Comparison of ENCODE assay signal across 8 cellular contexts in genomic region chr1:50970508-50970885, GRCh38. TPM values are rescaled to one million over a fixed set of nuclear protein-coding genes. Genes with fewer than 3 reads are reported as not detected.
DNase-seq lines count a peak whose midpoint lies in the region; ATAC-seq, FAIRE-seq and TF ChIP-seq lines count a peak whose summit lies in the region.

No MANE protein-coding gene starts in this region.

- peak overlapping the region; percentile 73; the same call in 1 of the 2 replicates for H2AFZ ChIP-seq in K562 (ENCODE audit: low read depth, low read length)

- peak overlapping the region; percentile 92 for H3K4me3 ChIP-seq in A673 (ENCODE audit: low read depth, low read length, poor library complexity, severe bottlenecking)
- H3K4me3 ChIP-seq in HFF-Myc (replicated peaks; ENCODE audit: low read depth, low read length) = peak overlapping the region; percentile 67
- peak overlapping the region; percentile 78 for H3K4me3 ChIP-seq in K562
- H3K4me3 ChIP-seq in mucosa of stomach (ENCODE audit: low read length) = peak overlapping the region; percentile 93

- no peak for TF ChIP-seq RAD21 in K562 (CRISPR knock-in tag; conservative IDR thresholded peaks at IDR 0.05 in 1 of 2, IDR thresholded peaks at IDR 0.05 in 1 of 2)

- no peak for TF ChIP-seq POLR2A in K562 (conservative IDR thresholded peaks at IDR 0.05)

- 1% methylated on average over 6 of the region's 6 CpGs for WGBS in K562 (ENCODE audit: insufficient coverage, low coverage, missing lambda C conversion rate)

- peaks cover 19% of the 10 kb centered on the region for H3K36me3 ChIP-seq in A673 (ENCODE audit: insufficient read depth, low read length, poor library complexity, severe bottlenecking)
- peaks cover 17% of the 10 kb centered on the region; the same call in 1 of the 3 replicates for H3K36me3 ChIP-seq in K562 (ENCODE audit: control insufficient read depth, insufficient read depth, low read length)
- no peaks in the 10 kb centered on the region for H3K36me3 ChIP-seq in mucosa of stomach (ENCODE audit: control insufficient read depth, insufficient read depth, low read length)

- no peaks in the 10 kb centered on the region for H3K27me3 ChIP-seq in A673 (replicated peaks; ENCODE audit: insufficient read depth, low read depth, low read length, poor library complexity)
- H3K27me3 ChIP-seq in K562 (ENCODE audit: control insufficient read depth in 2 of 2, insufficient read depth in 2 of 2, low read length in 2 of 2) = no peaks in the 10 kb centered on the region
- H3K27me3 ChIP-seq in mucosa of stomach (ENCODE audit: control insufficient read depth, insufficient read depth, low read length) = no peaks in the 10 kb centered on the region

- H3K9me3 ChIP-seq in A673 (ENCODE audit: low read depth, low read length, poor library complexity, severe bottlenecking) (no peaks in the 10 kb centered on the region), K562 (replicated peaks; ENCODE audit: control insufficient read depth, insufficient read depth, low read depth, low read length) (no peaks in the 10 kb centered on the region), mucosa of stomach (ENCODE audit: control insufficient read depth, low read length) (no peaks in the 10 kb centered on the region)

- H3K9me1 ChIP-seq in K562 (ENCODE audit: control insufficient read depth, insufficient read depth, low read length) = no peaks in the 10 kb centered on the region

- peaks cover 82% of the 10 kb centered on the region for H3K79me2 ChIP-seq in K562 (ENCODE audit: control insufficient read depth, insufficient read depth, low read length)

- no peak for ATAC-seq in K562
- no peak for ATAC-seq in GM21717 (IDR thresholded peaks at IDR 0.05; ENCODE audit: unreplicated experiment)

- BruUV-seq in A673 (replicated peaks; lab: Mats Ljungman, UMichigan) (TSS peak; percentile 65), K562 (replicated peaks; lab: Mats Ljungman, UMichigan) (TSS peak; percentile 40)

- intact Hi-C loops in A673 (cut with micrococcal nuclease; ENCODE audit: unreplicated experiment) (no loop called here), K562 (cut with micrococcal nuclease) (loop anchor here (5.0 to 10.0 kb wide), 3 partner anchors 547 to 907 kb away; partner anchors contain the start of genes EPS15 and NRDC)

- 0 out of 2 replicates have a peak, but pooled peaks cover 3% of the 10 kb centered on the region for H4K20me1 ChIP-seq in K562 (replicated peaks; ENCODE audit: control insufficient read depth, insufficient read depth, low read length)

- peak overlapping the region; percentile 98 for H3K4me2 ChIP-seq in K562 (ENCODE audit: insufficient read depth, low read length)

- POLR2A ChIA-PET in A673 (lab: Charles Lee; ENCODE audit: low non-redundant PET) = interaction anchor here (0.6 to 0.9 kb wide), 2 partner anchors 10 to 650 kb away, joined by 4 to 5 read pairs; partner anchors contain the start of gene FAF1
- POLR2A ChIA-PET in K562 (lab: Yijun Ruan, JAX) = interaction anchor here (0.8 to 4.3 kb wide), 11 partner anchors 7 to 74 kb away, joined by 3 to 65 read pairs (median 6); partner anchors contain the start of gene FAF1

- in situ Hi-C loops in K562 (cut with MboI) = no loop called here

- TF ChIP-seq CTCF in A673 (conservative IDR thresholded peaks at IDR 0.05; ENCODE audit: low read depth, low read length) (no peak), HFF-Myc (IDR thresholded peaks at IDR 0.05; ENCODE audit: low read depth, low read length, missing control alignments) (no peak), K562 (IDR thresholded peaks at IDR 0.05 in 2 of 3, conservative IDR thresholded peaks at IDR 0.05 in 1 of 3; ENCODE audit: insufficient read depth in 2 of 3, low read depth in 1 of 3, low read length in 3 of 3) (no peak)

- H3K27ac ChIP-seq in A673 (ENCODE audit: low read depth, low read length, poor library complexity, severe bottlenecking) (peak overlapping the region; percentile 97), K562 (ENCODE audit: extremely low read depth, low read depth, low read length) (peak overlapping the region; percentile 92)

- TF ChIP-seq EP300 in K562 (IDR thresholded peaks at IDR 0.05; ENCODE audit: low read length) = no peak

- H3K9ac ChIP-seq in K562 (ENCODE audit: insufficient read depth in 1 of 2, low read depth in 2 of 2, low read length in 2 of 2) (peak overlapping the region; percentile 94 to 95), mucosa of stomach (ENCODE audit: low read length) (peak overlapping the region; percentile 92)

- H3K4me1 ChIP-seq in A673 (ENCODE audit: insufficient read depth, low read length, poor library complexity, severe bottlenecking) = peaks cover 38% of the 10 kb centered on the region
- H3K4me1 ChIP-seq in K562 (replicated peaks in 1 of 2; ENCODE audit: control insufficient read depth in 2 of 2, insufficient read depth in 2 of 2, low read length in 2 of 2) = peaks cover 17 to 20% of the 10 kb centered on the region in 2 experiments
- no peaks in the 10 kb centered on the region for H3K4me1 ChIP-seq in mucosa of stomach (ENCODE audit: control insufficient read depth, insufficient read depth, low read length)

- no peak for FAIRE-seq in K562 (lab: Jason Lieb, UNC)

- CTCF ChIA-PET in A673 (lab: Charles Lee) (no interaction called here), K562 (lab: Yijun Ruan, JAX; ENCODE audit: low intra/inter-chr PET ratio) (no interaction called here)

- no peak for DNase-seq in A673 (ENCODE audit: low spot score)
- no peak for DNase-seq in HFF-Myc (ENCODE audit: extremely low read depth, low read depth)
- DNase-seq in K562 (ENCODE audit: extremely low read depth in 1 of 4, low spot score in 3 of 4) = no peak
- DNase-seq in NCI-H1048 (lab: John Stamatoyannopoulos, UW) = no peak
- DNase-seq in MV-4-11 (lab: John Stamatoyannopoulos, UW) = no peak
- DNase-seq in kidney glomerular epithelial cell (lab: John Stamatoyannopoulos, UW) = no peak

TF ChIP-seq in K562, 482 proteins besides CTCF, POLR2A, EP300 and RAD21 (continues in another document):
- 0 out of 4 replicates have a peak, but pooled peaks of 1 of the 2 experiments have one; percentile 16 for TF ChIP-seq BCLAF1 (IDR thresholded peaks at IDR 0.05; ENCODE audit: borderline replicate concordance in 1 of 2, control insufficient read depth in 1 of 2, low read depth in 2 of 2, low read length in 1 of 2)

RNA-seq across cellular contexts. Expression of gene CDKN2C, which starts 0.5 kb away (rescaled TPM):
- total RNA-seq in A673 (2021) (50.9 and 53.5 TPM in 2 replicates), K562 (2014; rRNA removed) (74.3 and 82.0 TPM in 2 replicates), K562 (2014; rRNA removed; fragmentation: Illumina TruSeq; extraction: Trizol) (38.2 and 41.3 TPM in 2 replicates), K562 (2015; rRNA removed; fragmentation: Illumina TruSeq; extraction: Trizol) (64.5 and 67.1 TPM in 2 replicates), K562 (2021) (56.7 and 62.2 TPM in 2 replicates)
- total RNA-seq in K562 (2011; cell fraction: chromatin; rRNA removed; ENCODE audit: low replicate concordance) = 15.8 and 16.4 TPM in 2 replicates
- 19.7 and 20.7 TPM in 2 replicates for total RNA-seq in K562 (2011; cell fraction: nucleolus; rRNA removed)
- 19.7 and 23.7 TPM in 2 replicates for total RNA-seq in K562 (2011; cell fraction: nucleoplasm; rRNA removed)
- polyA plus RNA-seq in K562 (2011; rRNA removed) (27.0 and 28.5 TPM in 2 replicates), K562 (2014; fragmentation: Illumina TruSeq; extraction: Trizol) (40.5 and 45.9 TPM in 2 replicates), K562 (2014; fragmentation: Nextera tagmentation; extraction: Ambion mirVana) (10 to 100 TPM; 11.9 to 18.2 TPM), K562 (2014; rRNA removed) (56.3 and 56.4 TPM in 2 replicates)
- 30.9 and 35.2 TPM in 2 replicates for polyA plus RNA-seq in K562 (2011; cell fraction: cytosol; rRNA removed)
- 17.3 and 17.5 TPM in 2 replicates for polyA plus RNA-seq in K562 (2011; cell fraction: nucleus; rRNA removed)
- 67.6 and 71.5 TPM in 2 replicates for polyA plus RNA-seq in K562 (2012)
- 25.9 and 29.4 TPM in 2 replicates for polyA minus RNA-seq in K562 (2011; rRNA and poly(A)+ RNA removed)
- polyA minus RNA-seq in K562 (2011; cell fraction: cytosol; rRNA and poly(A)+ RNA removed) = 17.3 and 18.8 TPM in 2 replicates
- polyA minus RNA-seq in K562 (2011; cell fraction: nucleus; rRNA and poly(A)+ RNA removed) = 17.5 and 42.1 TPM in 2 replicates

RNA-seq across cellular contexts. Expression of gene FAF1, which starts 10.4 kb away (rescaled TPM):
- 105 and 109 TPM in 2 replicates for total RNA-seq in A673 (2021)
- total RNA-seq in K562 (2011; cell fraction: chromatin; rRNA removed; ENCODE audit: low replicate concordance) = 281 and 434 TPM in 2 replicates
- 44.0 and 67.8 TPM in 2 replicates for total RNA-seq in K562 (2011; cell fraction: nucleolus; rRNA removed)
- total RNA-seq in K562 (2011; cell fraction: nucleoplasm; rRNA removed) = 165 and 180 TPM in 2 replicates
- total RNA-seq in K562 (2014; rRNA removed) = 76.3 and 76.7 TPM in 2 replicates
- total RNA-seq in K562 (2014; rRNA removed; fragmentation: Illumina TruSeq; extraction: Trizol) = 225 and 267 TPM in 2 replicates
- total RNA-seq in K562 (2015; rRNA removed; fragmentation: Illumina TruSeq; extraction: Trizol) = 163 and 176 TPM in 2 replicates
- total RNA-seq in K562 (2021) = 186 and 190 TPM in 2 replicates
- 88.2 and 118 TPM in 2 replicates for polyA plus RNA-seq in K562 (2011; rRNA removed)
- polyA plus RNA-seq in K562 (2011; cell fraction: cytosol; rRNA removed) = 12.0 and 44.0 TPM in 2 replicates
- polyA plus RNA-seq in K562 (2011; cell fraction: nucleus; rRNA removed) = 30.1 and 41.4 TPM in 2 replicates
- polyA plus RNA-seq in K562 (2012) = 144 and 167 TPM in 2 replicates
- polyA plus RNA-seq in K562 (2014; fragmentation: Illumina TruSeq; extraction: Trizol) = 186 and 212 TPM in 2 replicates
- 10 to 100 TPM; 48.7 to 60.9 TPM for polyA plus RNA-seq in K562 (2014; fragmentation: Nextera tagmentation; extraction: Ambion mirVana)
- 78.9 and 92.7 TPM in 2 replicates for polyA plus RNA-seq in K562 (2014; rRNA removed)
- polyA minus RNA-seq in K562 (2011; rRNA and poly(A)+ RNA removed) = 295 and 351 TPM in 2 replicates
- 85.8 and 99.9 TPM in 2 replicates for polyA minus RNA-seq in K562 (2011; cell fraction: cytosol; rRNA and poly(A)+ RNA removed)
- polyA minus RNA-seq in K562 (2011; cell fraction: nucleus; rRNA and poly(A)+ RNA removed) = 46.4 and 174 TPM in 2 replicates
